8 cellular contexts compared by ENCODE assay signal in genomic region chr6:113971786-113972185, GRCh38. TPM values are rescaled to one million over a fixed set of nuclear protein-coding genes. Genes with fewer than 3 reads are reported as not detected.
DNase-seq lines count a peak whose midpoint lies in the region; ATAC-seq and TF ChIP-seq lines count a peak whose summit lies in the region.

No MANE protein-coding gene starts in this region.

- H3K4me1 ChIP-seq in left ventricle myocardium inferior (peaks cover 53% of the 10 kb centered on the region), gastrocnemius medialis (peaks cover 34 to 35% of the 10 kb centered on the region in 2 donors)

- no peak for TF ChIP-seq CTCF in left ventricle myocardium inferior (IDR thresholded peaks at IDR 0.05; ENCODE audit: borderline replicate concordance)
- no peak for TF ChIP-seq CTCF in gastrocnemius medialis (IDR thresholded peaks at IDR 0.05 in 4 of 5, conservative IDR thresholded peaks at IDR 0.05 in 1 of 5)

- H3K27me3 ChIP-seq in left ventricle myocardium inferior (ENCODE audit: low read depth) (no peaks in the 10 kb centered on the region), gastrocnemius medialis (no peaks in the 10 kb centered on the region)

- no peak for TF ChIP-seq POLR2A in gastrocnemius medialis (IDR thresholded peaks at IDR 0.05)

- ATAC-seq in Right ventricle myocardium superior (ENCODE audit: poor library complexity) = no peak
- ATAC-seq in gastrocnemius medialis = no peak
- no peak for ATAC-seq in HG02678 (IDR thresholded peaks at IDR 0.05; ENCODE audit: unreplicated experiment)

- intact Hi-C loops in left ventricle myocardium inferior (cut with micrococcal nuclease) (no loop called here), Right ventricle myocardium superior (cut with DNase I) (no loop called here), gastrocnemius medialis (cut with DNase I; ENCODE audit: low total_unique reads) (no loop called here)

- H3K27ac ChIP-seq in left ventricle myocardium inferior (replicated peaks) (peak overlapping the region; percentile 96), gastrocnemius medialis (peak overlapping the region; percentile 90 to 98 (median 95))

- H3K9me3 ChIP-seq in left ventricle myocardium inferior (replicated peaks) (no peaks in the 10 kb centered on the region), gastrocnemius medialis (no peaks in the 10 kb centered on the region)

- DNase-seq in left ventricle myocardium inferior = no peak
- no peak for DNase-seq in Right ventricle myocardium superior
- peak; percentile 14 for DNase-seq in SK-MEL-5 (ENCODE audit: low read depth, low spot score)
- DNase-seq in fibroblast of peridontal ligament (ENCODE audit: extremely low read depth) = peak; percentile 27
- no peak for DNase-seq in gastrocnemius medialis
- DNase-seq in stimulated activated CD4-positive, alpha-beta T cell treated with anti-CD3 and anti-CD28 coated beads, Interleukin-4, amount 100 ng/mL, for 24 hours = no peak
- no peak for DNase-seq in amniotic stem cell (lab: John Stamatoyannopoulos, UW)

- H3K36me3 ChIP-seq in left ventricle myocardium inferior (no peaks in the 10 kb centered on the region), gastrocnemius medialis (no peaks in the 10 kb centered on the region)

- in situ Hi-C loops in SK-MEL-5 (cut with HindIII; ENCODE audit: low pct_unique_long_range_greater_than_20kb, low sequenced_read_pairs) = no loop called here
- in situ Hi-C loops in gastrocnemius medialis (cut with MboI; ENCODE audit: low sequenced_read_pairs in 4 of 4) = no loop called here

- H3K4me3 ChIP-seq in left ventricle myocardium inferior (peak overlapping the region; percentile 99), gastrocnemius medialis (peak overlapping the region; percentile 90 to 100 (median 98))

RNA-seq across cellular contexts. Expression of gene HDAC2, which starts 0.8 kb away (rescaled TPM):
- total RNA-seq in left ventricle myocardium inferior (44.3 TPM), Right ventricle myocardium superior (41.0 TPM), gastrocnemius medialis (10 to 100 TPM; 27.9 to 33.7 (median 30.8) TPM)
- total RNA-seq in SK-MEL-5 (2014; rRNA removed; shearing (Covaris generic)) = 53.3 and 66.0 TPM in 2 replicates
- 136 and 150 TPM in 2 replicates for polyA plus RNA-seq in SK-MEL-5 (2015; cell fraction: cytosol; rRNA removed)
- 92.1 and 98.5 TPM in 2 replicates for polyA plus RNA-seq in SK-MEL-5 (2015; cell fraction: nucleus; rRNA removed)

Comparison
In these comparisons a context has a peak if more than half of its experiments do, and no peak if none do; other contexts are left out.
1. DNase-seq: peak in SK-MEL-5 (single experiment) and fibroblast of peridontal ligament (single experiment); none in left ventricle myocardium inferior (single experiment), Right ventricle myocardium superior (single experiment), gastrocnemius medialis (0 of 2), stimulated activated CD4-positive, alpha-beta T cell treated with anti-CD3 and anti-CD28 coated beads, Interleukin-4, amount 100 ng/mL, for 24 hours (single experiment) and amniotic stem cell (single experiment).